Comparison of ENCODE assay signal across 22 cellular contexts in genomic region chr10:3959370-3960266, GRCh38.
DNase-seq lines count a peak whose midpoint lies in the region; ATAC-seq, FAIRE-seq and TF ChIP-seq lines count a peak whose summit lies in the region.
"Had no signal": no experiment of that assay in that cellular context is flagged by ENCODE, and none has a peak within 500 bp of the region (broad histone marks: within the 10 kb centered on the region; RNA-seq: fewer than 3 reads in every experiment).

No MANE protein-coding gene starts in this region.

- WGBS in small intestine, 3 donors, result 76 to 83% (median 78%) methylated on average over 15 of the region's 15 CpGs
- WGBS in GM23248 (ENCODE audit: low coverage in 1 of 2, low lambda C conversion rate in 2 of 2, missing lambda C conversion rate in 2 of 2), 2 experiments, result 84 to 85% methylated on average over 15 of the region's 15 CpGs
- WGBS in SK-N-SH (ENCODE audit: low lambda C conversion rate), result 94% methylated on average over 15 of the region's 15 CpGs
- WGBS in psoas muscle, 3 donors, result 60 to 74% (median 64%) methylated on average over 15 of the region's 15 CpGs

- no peak overlapping the region for H3K4me3 ChIP-seq in CD4-positive, alpha-beta memory T cell (ENCODE audit: low read length in 2 of 2)
- H3K4me3 ChIP-seq in HUES48 (ENCODE audit: low read depth, low read length) (no peak overlapping the region), small intestine (ENCODE audit: low read depth in 1 of 2, low read length in 2 of 2) (no peak overlapping the region), GM23248 (no peak overlapping the region), SK-N-SH (ENCODE audit: low read depth in 2 of 2, low read length in 1 of 2) (no peak overlapping the region), psoas muscle (no peak overlapping the region)
- H3K4me3 ChIP-seq: adrenal gland, gastroesophageal sphincter, prostate gland, spleen, thoracic aorta had no signal

- H3K27ac ChIP-seq in CD4-positive, alpha-beta memory T cell (ENCODE audit: low read depth, low read length), result no peak overlapping the region
- H3K27ac ChIP-seq in HUES48 (ENCODE audit: low read depth, low read length), result peak overlapping the region; percentile 71
- H3K27ac ChIP-seq in small intestine (ENCODE audit: low read depth in 1 of 2, low read length in 1 of 2), result no peak overlapping the region
- H3K27ac ChIP-seq in GM23248, result no peak overlapping the region
- no peak overlapping the region for H3K27ac ChIP-seq in SK-N-SH (ENCODE audit: low read depth in 2 of 2, low read length in 1 of 2)
- no peak overlapping the region for H3K27ac ChIP-seq in psoas muscle
- H3K27ac ChIP-seq: adrenal gland, gastroesophageal sphincter, prostate gland had no signal

- H3K4me2 ChIP-seq in GM23248 (ENCODE audit: unreplicated experiment), result no peak overlapping the region
- no peak overlapping the region for H3K4me2 ChIP-seq in SK-N-SH

- no peaks in the 10 kb centered on the region for H3K36me3 Mint-ChIP-seq in CD4-positive, alpha-beta memory T cell
- no peaks in the 10 kb centered on the region for H3K36me3 Mint-ChIP-seq in activated T-helper 17 cell treated with anti-CD3 and anti-CD28 coated beads, Interleukin-2, amount 50 U/mL, for 72 hours (ENCODE audit: low read depth)
- no peaks in the 10 kb centered on the region for H3K36me3 Mint-ChIP-seq in naive B cell

- H3F3A ChIP-seq in GM23248 (ENCODE audit: insufficient read depth) (no peaks in the 10 kb centered on the region), SK-N-SH (replicated peaks; ENCODE audit: insufficient read depth) (no peaks in the 10 kb centered on the region)

- CTCF ChIA-PET in CD4-positive, alpha-beta memory T cell (lab: Charles Lee; ENCODE audit: partially characterized antibody), result interaction anchor here (1.1 to 2.9 kb wide), 4 partner anchors 10 to 19 kb away, joined by 3 to 12 read pairs (median 4); no protein-coding TSS in a partner anchor
- CTCF ChIA-PET in SK-N-SH (lab: Yijun Ruan, JAX), result no interaction called here

- in situ Hi-C loops in GM23248 (cut with MboI), result no loop called here

- no peak for TF ChIP-seq RAD21 in SK-N-SH (IDR thresholded peaks at IDR 0.05; ENCODE audit: low read length)

- intact Hi-C loops in CD4-positive, alpha-beta memory T cell (cut with micrococcal nuclease), result no loop called here
- intact Hi-C loops in psoas muscle (cut with DNase I), result no loop called here

- H3K9me3 Mint-ChIP-seq in CD4-positive, alpha-beta memory T cell, result no peaks in the 10 kb centered on the region
- no peaks in the 10 kb centered on the region for H3K9me3 Mint-ChIP-seq in activated T-helper 17 cell treated with anti-CD3 and anti-CD28 coated beads, Interleukin-2, amount 50 U/mL, for 72 hours
- no peaks in the 10 kb centered on the region for H3K9me3 Mint-ChIP-seq in naive B cell
- H3K9me3 Mint-ChIP-seq: activated T-helper 1 cell treated with anti-CD3 and anti-CD28 coated beads, Interleukin-12 subunit alpha, Interleukin-12 subunit beta, Interleukin-2, Interleukin-4 antibody, amounts not matched to agents 30 ng/mL and 10 ng/mL and 1 ng/mL, durations not matched to agents 14 hours and 24 hours and 36 hours; nephron progenitor cell had no signal

- H3K4me3 Mint-ChIP-seq in CD4-positive, alpha-beta memory T cell, result peak overlapping the region in 7 of 8 donors; percentile 3 to 64 (median 50)
- H3K4me3 Mint-ChIP-seq in activated T-helper 17 cell treated with anti-CD3 and anti-CD28 coated beads, Interleukin-2, amount 50 U/mL, for 72 hours, result peak overlapping the region; percentile 5
- peak overlapping the region in 3 of 8 donors; percentile 5 to 67 (median 44) for H3K4me3 Mint-ChIP-seq in naive B cell
- H3K4me3 Mint-ChIP-seq: activated T-helper 1 cell treated with anti-CD3 and anti-CD28 coated beads, Interleukin-12 subunit alpha, Interleukin-12 subunit beta, Interleukin-2, Interleukin-4 antibody, amounts not matched to agents 30 ng/mL and 10 ng/mL and 1 ng/mL, durations not matched to agents 14 hours and 24 hours and 36 hours; nephron progenitor cell had no signal

- H3K9ac ChIP-seq in HUES48 (ENCODE audit: low read depth, low read length) (no peak overlapping the region), GM23248 (no peak overlapping the region), SK-N-SH (no peak overlapping the region)

- TF ChIP-seq EP300 in SK-N-SH (IDR thresholded peaks at IDR 0.05; ENCODE audit: borderline replicate concordance in 1 of 2, low read depth in 1 of 2, low read length in 1 of 2), result no peak

- peak overlapping the region; percentile 36 to 80 (median 57) for H3K27ac Mint-ChIP-seq in CD4-positive, alpha-beta memory T cell
- H3K27ac Mint-ChIP-seq in activated T-helper 17 cell treated with anti-CD3 and anti-CD28 coated beads, Interleukin-2, amount 50 U/mL, for 72 hours, result no peak overlapping the region
- peak overlapping the region in 3 of 6 donors; percentile 0 to 88 (median 5) for H3K27ac Mint-ChIP-seq in naive B cell
- H3K27ac Mint-ChIP-seq: activated T-helper 1 cell treated with anti-CD3 and anti-CD28 coated beads, Interleukin-12 subunit alpha, Interleukin-12 subunit beta, Interleukin-2, Interleukin-4 antibody, amounts not matched to agents 30 ng/mL and 10 ng/mL and 1 ng/mL, durations not matched to agents 14 hours and 24 hours and 36 hours; nephron progenitor cell had no signal

- H2AFZ ChIP-seq in GM23248, result no peak overlapping the region
- H2AFZ ChIP-seq in SK-N-SH (ENCODE audit: low read depth), result no peak overlapping the region

- H3K9me2 ChIP-seq in GM23248 (ENCODE audit: insufficient read depth), result no peaks in the 10 kb centered on the region
- no peaks in the 10 kb centered on the region for H3K9me2 ChIP-seq in SK-N-SH

- H3K79me2 ChIP-seq in GM23248 (ENCODE audit: insufficient read depth) (no peaks in the 10 kb centered on the region), SK-N-SH (ENCODE audit: insufficient read depth) (no peaks in the 10 kb centered on the region)

- H3K9me3 ChIP-seq in CD4-positive, alpha-beta memory T cell (ENCODE audit: control insufficient read depth in 1 of 2, low read length in 2 of 2), result no peaks in the 10 kb centered on the region
- H3K9me3 ChIP-seq in HUES48 (ENCODE audit: control insufficient read depth, insufficient read depth, low read length) (no peaks in the 10 kb centered on the region), small intestine (ENCODE audit: control insufficient read depth, low read depth) (no peaks in the 10 kb centered on the region), GM23248 (ENCODE audit: low read depth) (no peaks in the 10 kb centered on the region), SK-N-SH (no peaks in the 10 kb centered on the region), psoas muscle (no peaks in the 10 kb centered on the region)
- H3K9me3 ChIP-seq: adrenal gland, gastroesophageal sphincter, prostate gland, spleen, thoracic aorta had no signal

- no peaks in the 10 kb centered on the region for H3K27me3 ChIP-seq in CD4-positive, alpha-beta memory T cell (ENCODE audit: insufficient read depth, low read length)
- H3K27me3 ChIP-seq in HUES48 (ENCODE audit: control insufficient read depth, insufficient read depth, low read length) (no peaks in the 10 kb centered on the region), small intestine (ENCODE audit: control insufficient read depth in 2 of 2, insufficient read depth in 2 of 2, low read length in 2 of 2) (no peaks in the 10 kb centered on the region), GM23248 (replicated peaks; ENCODE audit: insufficient read depth) (no peaks in the 10 kb centered on the region), SK-N-SH (ENCODE audit: insufficient read depth) (no peaks in the 10 kb centered on the region), psoas muscle (ENCODE audit: insufficient read depth in 3 of 3, low read length in 2 of 3) (no peaks in the 10 kb centered on the region)
- H3K27me3 ChIP-seq: adrenal gland, gastroesophageal sphincter, spleen had no signal

- no peaks in the 10 kb centered on the region for H3K36me3 ChIP-seq in CD4-positive, alpha-beta memory T cell (ENCODE audit: insufficient read depth, low read length)
- H3K36me3 ChIP-seq in HUES48 (ENCODE audit: control insufficient read depth, insufficient read depth, low read length) (no peaks in the 10 kb centered on the region), small intestine (ENCODE audit: control insufficient read depth in 2 of 2, insufficient read depth in 2 of 2, low read length in 2 of 2) (no peaks in the 10 kb centered on the region), GM23248 (ENCODE audit: low read depth) (no peaks in the 10 kb centered on the region), SK-N-SH (replicated peaks in 1 of 2; ENCODE audit: control insufficient read depth in 1 of 2, insufficient read depth in 2 of 2, low read length in 1 of 2) (no peaks in the 10 kb centered on the region), psoas muscle (ENCODE audit: insufficient read depth in 1 of 2, low read depth in 1 of 2) (no peaks in the 10 kb centered on the region)
- H3K36me3 ChIP-seq: adrenal gland, gastroesophageal sphincter, prostate gland, spleen, thoracic aorta had no signal

- no peak for DNase-seq in CD4-positive, alpha-beta memory T cell
- DNase-seq in naive B cell (no peak), small intestine (no peak), GM23248 (no peak), SK-N-SH (no peak), psoas muscle (no peak)
- DNase-seq: adrenal gland, erythroblast, GOT3, left colon, NCI-H1417 treated with DMSO at 0.1 percent for 48 hours, NCI-H2171, nephron progenitor cell, spleen had no signal

- peak; percentile 12 for ATAC-seq in activated T-helper 17 cell treated with anti-CD3 and anti-CD28 coated beads, Interleukin-2, amount 50 U/mL, for 72 hours (replicated peaks)
- ATAC-seq in naive B cell (ENCODE audit: low read depth in 2 of 2), result peak; percentile 41 to 50
- no peak for ATAC-seq in psoas muscle
- ATAC-seq: gastroesophageal sphincter, HepG2, left colon, Right ventricle myocardium inferior had no signal

- POLR2A ChIA-PET in CD4-positive, alpha-beta memory T cell (lab: Charles Lee; ENCODE audit: partially characterized antibody), result interaction anchor here (1.6 to 6.0 kb wide), 7 partner anchors 10 to 176 kb away, joined by 9 to 79 read pairs (median 24); partner anchors contain the start of gene KLF6
- POLR2A ChIA-PET in SK-N-SH (lab: Yijun Ruan, JAX), result no interaction called here

- peaks cover 26 to 51% (median 28%) of the 10 kb centered on the region in 4 donors for H3K4me1 Mint-ChIP-seq in CD4-positive, alpha-beta memory T cell
- peaks cover 8% of the 10 kb centered on the region for H3K4me1 Mint-ChIP-seq in activated T-helper 17 cell treated with anti-CD3 and anti-CD28 coated beads, Interleukin-2, amount 50 U/mL, for 72 hours
- H3K4me1 Mint-ChIP-seq in naive B cell, result peaks cover 10 to 22% (median 21%) of the 10 kb centered on the region in 3 donors

- no peaks in the 10 kb centered on the region for H3K27me3 Mint-ChIP-seq in CD4-positive, alpha-beta memory T cell
- no peaks in the 10 kb centered on the region for H3K27me3 Mint-ChIP-seq in activated T-helper 17 cell treated with anti-CD3 and anti-CD28 coated beads, Interleukin-2, amount 50 U/mL, for 72 hours
- peaks cover 0 to 9% (median 6%) of the 10 kb centered on the region in 3 donors for H3K27me3 Mint-ChIP-seq in naive B cell

- FAIRE-seq in small intestine (lab: Jason Lieb, UNC), result no peak
- FAIRE-seq: HepG2 had no signal

- no peaks in the 10 kb centered on the region for H4K20me1 ChIP-seq in GM23248 (ENCODE audit: insufficient read depth)
- H4K20me1 ChIP-seq in SK-N-SH (ENCODE audit: insufficient read depth), result no peaks in the 10 kb centered on the region

- TF ChIP-seq CTCF in SK-N-SH (IDR thresholded peaks at IDR 0.05), result no peak
- TF ChIP-seq CTCF in psoas muscle (IDR thresholded peaks at IDR 0.05), result no peak

- H3K4me1 ChIP-seq in CD4-positive, alpha-beta memory T cell (ENCODE audit: insufficient read depth, low read length), result peaks cover 26% of the 10 kb centered on the region
- peaks cover 37% of the 10 kb centered on the region for H3K4me1 ChIP-seq in HUES48 (ENCODE audit: control insufficient read depth, insufficient read depth, low read length)
- H3K4me1 ChIP-seq in small intestine (ENCODE audit: control insufficient read depth in 2 of 2, insufficient read depth in 1 of 2, low read depth in 1 of 2, low read length in 1 of 2), result peaks cover 0 to 3% of the 10 kb centered on the region in 2 donors
- no peaks in the 10 kb centered on the region for H3K4me1 ChIP-seq in GM23248 (ENCODE audit: insufficient read depth)
- peaks cover 0 to 2% of the 10 kb centered on the region in 2 experiments; a peak in 1 of 4 replicates for H3K4me1 ChIP-seq in SK-N-SH (ENCODE audit: control insufficient read depth in 1 of 2, insufficient read depth in 2 of 2, low read depth in 1 of 2, low read length in 1 of 2)
- no peaks in the 10 kb centered on the region for H3K4me1 ChIP-seq in psoas muscle
- H3K4me1 ChIP-seq: gastroesophageal sphincter, prostate gland had no signal

Comparison
In these comparisons a context has a peak if more than half of its experiments do, and no peak if none do; other contexts are left out.
1. ATAC-seq: peak in activated T-helper 17 cell treated with anti-CD3 and anti-CD28 coated beads, Interleukin-2, amount 50 U/mL, for 72 hours (single experiment) and naive B cell (2 of 2); none in psoas muscle (0 of 4).